In the genomic region with DNA sequence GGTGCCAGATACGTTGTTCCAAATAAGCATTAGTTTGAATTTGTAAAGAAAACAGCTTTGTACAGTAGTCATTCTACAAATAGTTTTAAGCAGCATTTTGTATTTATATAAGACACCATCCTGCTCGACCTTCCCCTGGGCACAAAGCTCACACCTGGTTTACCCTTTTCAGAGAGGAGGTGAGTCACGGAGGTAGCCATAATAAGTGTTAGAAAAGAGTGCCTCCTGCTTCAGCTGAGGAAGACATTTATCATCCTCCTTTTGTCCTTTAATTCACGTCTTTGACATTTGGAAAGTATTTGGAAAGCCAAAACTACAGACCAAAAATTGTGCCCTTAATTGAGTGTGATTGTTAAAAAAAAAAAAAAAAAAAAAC, we compare ENCODE assay signal across 11 cellular contexts. TPM values are rescaled to one million over a fixed set of nuclear protein-coding genes. Genes with fewer than 3 reads are reported as not detected.
DNase-seq lines count a peak whose midpoint lies in the region; ATAC-seq, FAIRE-seq and TF ChIP-seq lines count a peak whose summit lies in the region.
"Had no signal": no experiment of that assay in that cellular context is flagged by ENCODE, and none has a peak within 500 bp of the region (broad histone marks: within the 10 kb centered on the region; RNA-seq: fewer than 3 reads in every experiment).

No MANE protein-coding gene starts in this region.

- H3K36me3 ChIP-seq in adrenal gland (replicated peaks in 1 of 2), result no peaks in the 10 kb centered on the region
- no peaks in the 10 kb centered on the region for H3K36me3 ChIP-seq in left lung
- H3K36me3 ChIP-seq in lower lobe of right lung, result no peaks in the 10 kb centered on the region

- H3K4ac ChIP-seq in H9 (ENCODE audit: low read depth, low read length), result no peak overlapping the region

- no peaks in the 10 kb centered on the region; the same call in 1 of the 2 replicates for H3K27me3 Mint-ChIP-seq in H9 (ENCODE audit: low read depth)
- H3K27me3 Mint-ChIP-seq: activated naive CD4-positive, alpha-beta T cell treated with anti-CD3 and anti-CD28 coated beads, Interleukin-2, amount 10 ng/mL, durations not matched to agents 7 days and 5 days had no signal

- no peaks in the 10 kb centered on the region for H3K9me3 Mint-ChIP-seq in H9
- H3K9me3 Mint-ChIP-seq: activated naive CD4-positive, alpha-beta T cell treated with anti-CD3 and anti-CD28 coated beads, Interleukin-2, amount 10 ng/mL, durations not matched to agents 7 days and 5 days had no signal

- DNase-seq in A172 (ENCODE audit: low spot score) (peak; percentile 18), H9 (no peak), adrenal gland (peak in 1 of 7 donors; percentile 11), left lung (no peak), dedifferentiated amniotic fluid mesenchymal stem cell (ENCODE audit: extremely low spot score) (no peak), lower lobe of right lung (no peak), NCI-H2227 treated with DMSO at 0.1 percent for 48 hours (lab: John Stamatoyannopoulos, UW) (no peak), H54 (ENCODE audit: insufficient read length, low spot score) (no peak)
- DNase-seq: activated CD4-positive, alpha-beta T cell treated with anti-CD3 and anti-CD28 coated beads for 1 hour; activated naive CD4-positive, alpha-beta T cell treated with anti-CD3 and anti-CD28 coated beads, Interleukin-2, amount 10 ng/mL, durations not matched to agents 7 days and 5 days had no signal

- no peak overlapping the region for H2AK5ac ChIP-seq in H9 (ENCODE audit: insufficient read length, low read length)

- no peak overlapping the region for H2BK120ac ChIP-seq in H9 (ENCODE audit: low read depth, low read length, poor library complexity, severe bottlenecking)

- no peak overlapping the region for H3K14ac ChIP-seq in H9 (ENCODE audit: insufficient read depth, low read length)

- H2AFZ ChIP-seq in H9 (ENCODE audit: low read length), result no peak overlapping the region

- no peak overlapping the region for H4K91ac ChIP-seq in H9 (ENCODE audit: insufficient read length, low read depth, low read length)

- intact Hi-C loops in adrenal gland (cut with DNase I), result no loop called here
- intact Hi-C loops in left lung (cut with DNase I), result no loop called here
- intact Hi-C loops in lower lobe of right lung (cut with DNase I), result no loop called here

- H3K23me2 ChIP-seq in H9 (ENCODE audit: insufficient read length, low read depth, low read length, poor library complexity, severe bottlenecking), result no peaks in the 10 kb centered on the region

- no peak overlapping the region for H2BK5ac ChIP-seq in H9 (ENCODE audit: insufficient read length, low read length)

- no peak overlapping the region for H3T11ph ChIP-seq in H9 (ENCODE audit: low read length)

- no peak overlapping the region for H2BK20ac ChIP-seq in H9 (ENCODE audit: low read depth, low read length, poor library complexity, severe bottlenecking)

- no peak overlapping the region for H3K4me2 ChIP-seq in H9 (ENCODE audit: insufficient read depth, insufficient read length, low read length)

- no peaks in the 10 kb centered on the region for H3K27me3 ChIP-seq in H9 (ENCODE audit: insufficient read depth, low read length)
- no peaks in the 10 kb centered on the region for H3K27me3 ChIP-seq in adrenal gland
- H3K27me3 ChIP-seq in left lung, result no peaks in the 10 kb centered on the region
- H3K27me3 ChIP-seq in lower lobe of right lung (ENCODE audit: low read depth), result no peaks in the 10 kb centered on the region

- ATAC-seq in left lung (no peak), lower lobe of right lung (no peak)

- no peak overlapping the region for H3K23ac ChIP-seq in H9 (ENCODE audit: insufficient read length, low read depth, low read length)

- peak overlapping the region; percentile 28 to 97 (median 89); a peak in 3 of 7 replicates for H3K27ac Mint-ChIP-seq in H9
- H3K27ac Mint-ChIP-seq: activated naive CD4-positive, alpha-beta T cell treated with anti-CD3 and anti-CD28 coated beads, Interleukin-2, amount 10 ng/mL, durations not matched to agents 7 days and 5 days had no signal

- no peak overlapping the region for H2BK15ac ChIP-seq in H9 (ENCODE audit: low read depth, low read length)

- H3K27ac ChIP-seq in H9 (ENCODE audit: insufficient read length, low read depth, low read length), result peak overlapping the region; percentile 82
- H3K27ac ChIP-seq in adrenal gland, result peak overlapping the region; percentile 14 to 59 (median 45)
- H3K27ac ChIP-seq in left lung, result peak overlapping the region; percentile 7 to 60
- H3K27ac ChIP-seq in lower lobe of right lung, result no peak overlapping the region

- no peak overlapping the region for H4K5ac ChIP-seq in H9 (ENCODE audit: insufficient read length, low read depth, low read length)

- H3K9me3 ChIP-seq in H9 (ENCODE audit: control insufficient read depth, low read depth, low read length), result no peaks in the 10 kb centered on the region
- H3K9me3 ChIP-seq in adrenal gland (replicated peaks in 1 of 3), result no peaks in the 10 kb centered on the region
- no peaks in the 10 kb centered on the region for H3K9me3 ChIP-seq in left lung
- H3K9me3 ChIP-seq in lower lobe of right lung, result no peaks in the 10 kb centered on the region

- no CpG with 5 or more reads among the region's 4 CpGs for WGBS in H9 (ENCODE audit: extremely low coverage, insufficient read length, low lambda C conversion rate)
- 40 to 44% (median 41%) methylated on average over 4 of the region's 4 CpGs for WGBS in adrenal gland, 4 donors

- H4K8ac ChIP-seq in H9 (replicated peaks; ENCODE audit: insufficient read length, low read depth, low read length), result no peak overlapping the region

- H3K4me3 ChIP-seq in adrenal gland (no peak overlapping the region), left lung (no peak overlapping the region), lower lobe of right lung (no peak overlapping the region)

- H3K4me1 ChIP-seq in H9 (ENCODE audit: insufficient read depth, low read length) (peaks cover 17% of the 10 kb centered on the region), adrenal gland (replicated peaks in 1 of 2) (peaks cover 13 to 46% of the 10 kb centered on the region in 2 donors), left lung (peaks cover 9 to 48% of the 10 kb centered on the region in 2 donors), lower lobe of right lung (peaks cover 64% of the 10 kb centered on the region)

- H4K20me1 ChIP-seq in H9 (ENCODE audit: control insufficient read depth, insufficient read depth, insufficient read length), result peaks cover 5% of the 10 kb centered on the region

- H3K4me1 Mint-ChIP-seq in H9, result peaks cover 85% of the 10 kb centered on the region in 2 experiments

- no peaks in the 10 kb centered on the region for H3K79me1 ChIP-seq in H9 (ENCODE audit: insufficient read depth, low read depth, low read length, poor library complexity, severe bottlenecking)

- H3K9ac ChIP-seq in H9 (ENCODE audit: extremely low read depth, insufficient read length, low read length), result no peak overlapping the region

- no peak for FAIRE-seq in H54 (lab: Jason Lieb, UNC)
- FAIRE-seq: HTR-8/SVneo had no signal

- H3K56ac ChIP-seq in H9 (ENCODE audit: insufficient read length, low read depth, low read length), result no peak overlapping the region

- H3K18ac ChIP-seq in H9 (ENCODE audit: insufficient read length, low read depth, low read length), result no peak overlapping the region

- H3K36me3 Mint-ChIP-seq in H9 (ENCODE audit: insufficient read depth in 1 of 3, low read depth in 3 of 3), result peaks cover 26 to 40% (median 31%) of the 10 kb centered on the region in 3 experiments

- no peak overlapping the region for H2BK12ac ChIP-seq in H9 (ENCODE audit: insufficient read length, low read depth, low read length)

- no peak overlapping the region for H3K4me3 Mint-ChIP-seq in H9
- H3K4me3 Mint-ChIP-seq: activated naive CD4-positive, alpha-beta T cell treated with anti-CD3 and anti-CD28 coated beads, Interleukin-2, amount 10 ng/mL, durations not matched to agents 7 days and 5 days had no signal

- TF ChIP-seq POLR2A in adrenal gland (IDR thresholded peaks at IDR 0.05) (no peak), H54 (IDR thresholded peaks at IDR 0.05; ENCODE audit: low read depth, low read length) (no peak)

- H3K79me2 ChIP-seq in H9 (ENCODE audit: insufficient read depth, low read length), result peaks cover 76% of the 10 kb centered on the region

- TF ChIP-seq CTCF in H9 (conservative IDR thresholded peaks at IDR 0.05) (no peak), adrenal gland (IDR thresholded peaks at IDR 0.05) (no peak), left lung (IDR thresholded peaks at IDR 0.05) (no peak), lower lobe of right lung (IDR thresholded peaks at IDR 0.05) (no peak)

RNA-seq across cellular contexts. Expression of a gene that starts 6.8 kb away (rescaled TPM):
- 95.0 and 101 TPM in 2 replicates for total RNA-seq in A172 (2014; rRNA removed; shearing (Covaris generic))
- total RNA-seq in H9 (2021) (49.4 and 51.3 TPM in 2 replicates), adrenal gland (10 to 100 TPM; 35.8 to 54.2 (median 39.7) TPM), left lung (10 to 100 TPM; 41.4 to 45.4 TPM), lower lobe of right lung (50.2 TPM)
- polyA plus RNA-seq in adrenal gland, result 10 to 100 TPM; 19.9 to 50.7 (median 27.6) TPM
